In the genomic region with DNA sequence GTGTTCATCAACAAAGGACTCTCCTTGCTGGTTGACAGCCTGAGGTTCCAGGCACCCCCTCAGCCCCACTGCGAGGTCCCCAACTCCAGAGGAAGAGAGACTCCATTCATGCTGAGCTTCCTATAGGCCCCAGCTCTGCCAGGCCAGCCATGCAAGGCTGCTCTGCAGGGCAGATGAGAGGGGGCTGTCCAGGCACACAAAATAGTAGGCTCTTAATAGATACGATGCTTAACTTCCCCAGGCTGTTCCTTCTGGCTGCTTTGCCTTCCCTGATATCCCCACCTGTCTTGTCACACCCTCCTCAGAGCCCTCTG, we compare ENCODE assay signal across 16 cellular contexts. TPM values are rescaled to one million over a fixed set of nuclear protein-coding genes. Genes with fewer than 3 reads are reported as not detected.
A peak's percentile ranks its signal among the peaks of the same experiment; 100 is the strongest.
DNase-seq lines count a peak whose midpoint lies in the region; ATAC-seq, FAIRE-seq and TF ChIP-seq lines count a peak whose summit lies in the region.
"Had no signal": no experiment of that assay in that cellular context is flagged by ENCODE, and none has a peak within 500 bp of the region (broad histone marks: within the 10 kb centered on the region; RNA-seq: fewer than 3 reads in every experiment).

No MANE protein-coding gene starts in this region.

- H3K27me3 Mint-ChIP-seq in mesothelial cell of epicardium (ENCODE audit: low read depth) = no peaks in the 10 kb centered on the region

- no peaks in the 10 kb centered on the region for H3K36me3 Mint-ChIP-seq in mesothelial cell of epicardium

- no peak overlapping the region for H3K4me3 ChIP-seq in suprapubic skin

- no peaks in the 10 kb centered on the region for H3K9me3 Mint-ChIP-seq in mesothelial cell of epicardium

- peak; percentile 68 for ATAC-seq in SK-N-SH treated with all-trans-retinoic acid at 6 μM for 48 hours
- ATAC-seq in HG03095 (IDR thresholded peaks at IDR 0.05; ENCODE audit: unreplicated experiment) = no peak

- H3K4me3 Mint-ChIP-seq in mesothelial cell of epicardium = no peak overlapping the region

- no peaks in the 10 kb centered on the region for H3K27me3 ChIP-seq in suprapubic skin

- 25% methylated on average over 2 of the region's 2 CpGs for WGBS in suprapubic skin

- H3K27ac ChIP-seq in epithelial cell of prostate = peak overlapping the region; percentile 48
- peak overlapping the region; percentile 75 for H3K27ac ChIP-seq in suprapubic skin

- TF ChIP-seq POLR2A in suprapubic skin (IDR thresholded peaks at IDR 0.05) (no peak), GM12892 (IDR thresholded peaks at IDR 0.05; ENCODE audit: low read depth, low read length) (no peak)

- TF ChIP-seq CTCF in mesothelial cell of epicardium (IDR thresholded peaks at IDR 0.05; ENCODE audit: unreplicated experiment) (no peak), suprapubic skin (IDR thresholded peaks at IDR 0.05) (no peak)

- no peak for TF ChIP-seq EP300 in suprapubic skin (IDR thresholded peaks at IDR 0.05)

- H3K27ac Mint-ChIP-seq in mesothelial cell of epicardium = peak overlapping the region; percentile 62

- H3K36me3 ChIP-seq in suprapubic skin = no peaks in the 10 kb centered on the region

- FAIRE-seq in GM12892 (lab: Jason Lieb, UNC) = no peak
- FAIRE-seq: D721Med had no signal

- peaks cover 42% of the 10 kb centered on the region for H3K4me1 ChIP-seq in suprapubic skin

- no peaks in the 10 kb centered on the region for H3K9me3 ChIP-seq in suprapubic skin

- DNase-seq in epithelial cell of prostate (ENCODE audit: low read depth, low spot score) (no peak), mesothelial cell of epicardium (ENCODE audit: low spot score in 2 of 2, unreplicated experiment in 2 of 2) (no peak), suprapubic skin (ENCODE audit: low spot score in 2 of 2) (no peak), T-helper 9 cell (no peak), GM19238 (ENCODE audit: insufficient read length, low spot score) (no peak), GM12892 (ENCODE audit: insufficient read length) (no peak)
- DNase-seq: activated CD4-positive, CD25-positive, alpha-beta regulatory T cell; activated effector memory CD4-positive, alpha-beta T cell treated with anti-CD3 and anti-CD28 coated beads, Interleukin-2, amount 50 U/mL, for 16 hours; effector CD4-positive, alpha-beta T cell; NCI-H1436; SW 1271 had no signal

- H3K4me1 Mint-ChIP-seq in mesothelial cell of epicardium = no peaks in the 10 kb centered on the region

TF ChIP-seq in SK-N-SH treated with all-trans-retinoic acid at 6 μM for 48 hours, 23 proteins besides CTCF, POLR2A, EP300 and RAD21:
- TF ChIP-seq ZFP30 (CRISPR knock-in tag; IDR thresholded peaks at IDR 0.05) (no peak), TOX (CRISPR knock-in tag; IDR thresholded peaks at IDR 0.05; ENCODE audit: borderline replicate concordance) (no peak), SNAI2 (CRISPR knock-in tag; IDR thresholded peaks at IDR 0.05) (no peak), ZNF70 (CRISPR knock-in tag; IDR thresholded peaks at IDR 0.05) (no peak), PPARA (CRISPR knock-in tag; IDR thresholded peaks at IDR 0.05; ENCODE audit: borderline replicate concordance) (no peak), TCF4 (CRISPR knock-in tag; IDR thresholded peaks at IDR 0.05; ENCODE audit: borderline replicate concordance) (no peak), ZNF565 (CRISPR knock-in tag; conservative IDR thresholded peaks at IDR 0.05; ENCODE audit: low read depth) (no peak), RARB (CRISPR knock-in tag; IDR thresholded peaks at IDR 0.05) (no peak), BACH2 (CRISPR knock-in tag; IDR thresholded peaks at IDR 0.05; ENCODE audit: borderline replicate concordance) (no peak)
- TF ChIP-seq, protein P1, sequence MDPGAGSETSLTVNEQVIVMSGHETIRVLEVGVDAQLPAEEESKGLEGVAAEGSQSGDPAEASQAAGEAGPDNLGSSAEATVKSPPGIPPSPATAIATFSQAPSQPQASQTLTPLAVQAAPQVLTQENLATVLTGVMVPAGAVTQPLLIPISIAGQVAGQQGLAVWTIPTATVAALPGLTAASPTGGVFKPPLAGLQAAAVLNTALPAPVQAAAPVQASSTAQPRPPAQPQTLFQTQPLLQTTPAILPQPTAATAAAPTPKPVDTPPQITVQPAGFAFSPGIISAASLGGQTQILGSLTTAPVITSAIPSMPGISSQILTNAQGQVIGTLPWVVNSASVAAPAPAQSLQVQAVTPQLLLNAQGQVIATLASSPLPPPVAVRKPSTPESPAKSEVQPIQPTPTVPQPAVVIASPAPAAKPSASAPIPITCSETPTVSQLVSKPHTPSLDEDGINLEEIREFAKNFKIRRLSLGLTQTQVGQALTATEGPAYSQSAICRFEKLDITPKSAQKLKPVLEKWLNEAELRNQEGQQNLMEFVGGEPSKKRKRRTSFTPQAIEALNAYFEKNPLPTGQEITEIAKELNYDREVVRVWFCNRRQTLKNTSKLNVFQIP (CRISPR knock-in tag; IDR thresholded peaks at IDR 0.05; ENCODE audit: borderline replicate concordance, low read depth) = no peak
- TF ChIP-seq, protein P2, sequence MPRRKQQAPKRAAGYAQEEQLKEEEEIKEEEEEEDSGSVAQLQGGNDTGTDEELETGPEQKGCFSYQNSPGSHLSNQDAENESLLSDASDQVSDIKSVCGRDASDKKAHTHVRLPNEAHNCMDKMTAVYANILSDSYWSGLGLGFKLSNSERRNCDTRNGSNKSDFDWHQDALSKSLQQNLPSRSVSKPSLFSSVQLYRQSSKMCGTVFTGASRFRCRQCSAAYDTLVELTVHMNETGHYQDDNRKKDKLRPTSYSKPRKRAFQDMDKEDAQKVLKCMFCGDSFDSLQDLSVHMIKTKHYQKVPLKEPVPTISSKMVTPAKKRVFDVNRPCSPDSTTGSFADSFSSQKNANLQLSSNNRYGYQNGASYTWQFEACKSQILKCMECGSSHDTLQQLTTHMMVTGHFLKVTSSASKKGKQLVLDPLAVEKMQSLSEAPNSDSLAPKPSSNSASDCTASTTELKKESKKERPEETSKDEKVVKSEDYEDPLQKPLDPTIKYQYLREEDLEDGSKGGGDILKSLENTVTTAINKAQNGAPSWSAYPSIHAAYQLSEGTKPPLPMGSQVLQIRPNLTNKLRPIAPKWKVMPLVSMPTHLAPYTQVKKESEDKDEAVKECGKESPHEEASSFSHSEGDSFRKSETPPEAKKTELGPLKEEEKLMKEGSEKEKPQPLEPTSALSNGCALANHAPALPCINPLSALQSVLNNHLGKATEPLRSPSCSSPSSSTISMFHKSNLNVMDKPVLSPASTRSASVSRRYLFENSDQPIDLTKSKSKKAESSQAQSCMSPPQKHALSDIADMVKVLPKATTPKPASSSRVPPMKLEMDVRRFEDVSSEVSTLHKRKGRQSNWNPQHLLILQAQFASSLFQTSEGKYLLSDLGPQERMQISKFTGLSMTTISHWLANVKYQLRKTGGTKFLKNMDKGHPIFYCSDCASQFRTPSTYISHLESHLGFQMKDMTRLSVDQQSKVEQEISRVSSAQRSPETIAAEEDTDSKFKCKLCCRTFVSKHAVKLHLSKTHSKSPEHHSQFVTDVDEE (CRISPR knock-in tag; IDR thresholded peaks at IDR 0.05) = no peak

RNA-seq across cellular contexts. Expression of a gene that starts 45.0 kb away (rescaled TPM):
- total RNA-seq in mesothelial cell of epicardium = 0.27 to 0.54 TPM (median 0.31 TPM) in 3 replicates
- not detected for total RNA-seq in suprapubic skin
- not detected for polyA plus RNA-seq in GM12892 (2012; ENCODE audit: missing spikeins)
- total RNA-seq: bronchial epithelial cell, NCI-H460 had no signal
